1 cellular context compared by ENCODE assay signal in the genomic region with DNA sequence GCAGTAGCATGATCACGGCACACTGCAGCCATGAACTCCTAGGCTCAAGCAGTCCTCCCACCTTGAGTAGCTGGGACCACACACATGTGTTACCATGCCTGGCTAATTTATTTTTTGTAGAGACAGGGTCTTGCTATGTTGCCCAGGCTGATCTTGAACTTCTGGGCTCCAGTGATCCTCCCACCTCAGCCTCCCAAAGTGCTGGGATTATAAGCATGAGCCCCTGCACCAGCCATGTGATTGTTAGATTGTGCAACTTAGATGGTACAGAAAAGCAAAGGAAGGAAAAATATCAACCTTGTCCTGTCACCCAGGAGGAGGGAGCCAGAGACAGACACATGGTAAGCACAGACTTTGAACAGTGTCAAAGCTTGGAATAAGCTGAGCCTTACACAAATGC.
TF ChIP-seq lines count a peak whose summit lies in the region.

No MANE protein-coding gene starts in this region.

TF ChIP-seq in IMR-90, 13 proteins besides CTCF, POLR2A, EP300 and RAD21:
- TF ChIP-seq SMC3 (IDR thresholded peaks at IDR 0.05; ENCODE audit: low read depth, low read length) (no peak), MAZ (IDR thresholded peaks at IDR 0.05; ENCODE audit: borderline replicate concordance, low read depth, low read length) (no peak), CEBPB (IDR thresholded peaks at IDR 0.05; ENCODE audit: low read depth, low read length) (peak; percentile 46; the same call in 1 of the 2 replicates)
